ENCODE assay signal across 14 cellular contexts in genomic region chr7:1842321-1843221, GRCh38.
A peak's percentile ranks its signal among the peaks of the same experiment; 100 is the strongest.
DNase-seq lines count a peak whose midpoint lies in the region; ATAC-seq and TF ChIP-seq lines count a peak whose summit lies in the region.
"Had no signal": no experiment of that assay in that cellular context is flagged by ENCODE, and none has a peak within 500 bp of the region (broad histone marks: within the 10 kb centered on the region; RNA-seq: fewer than 3 reads in every experiment).

No MANE protein-coding gene starts in this region.

- no peaks in the 10 kb centered on the region for H3K27me3 ChIP-seq in AG04450 (ENCODE audit: control insufficient read depth, insufficient read depth, low read length)

- H3K4me3 ChIP-seq in AG04450 (ENCODE audit: low read depth, low read length) (no peak overlapping the region), foreskin fibroblast (ENCODE audit: low read depth in 1 of 2, low read length in 2 of 2) (no peak overlapping the region)

- CTCF ChIA-PET in AG04450 (lab: Charles Lee) = interaction anchor here (0.6 to 1.0 kb wide), 2 partner anchors 178 to 320 kb away, joined by 4 to 5 read pairs; no protein-coding TSS in a partner anchor

- POLR2A ChIA-PET in AG04450 (lab: Yijun Ruan, JAX) = no interaction called here

- H3K9me3 ChIP-seq in AG04450 (ENCODE audit: control insufficient read depth, insufficient read depth, low read length) = no peaks in the 10 kb centered on the region; the same call in 1 of the 2 replicates

- ATAC-seq in stimulated activated effector memory CD8-positive, alpha-beta T cell treated with anti-CD3 and anti-CD28 coated beads, Interleukin-12 subunit alpha, Interleukin-12 subunit beta, amount 100 ng/mL, for 72 hours = no peak
- ATAC-seq in GM21447 (IDR thresholded peaks at IDR 0.05; ENCODE audit: unreplicated experiment) (no peak), GM18873 (IDR thresholded peaks at IDR 0.05; ENCODE audit: low FRiP score, unreplicated experiment) (no peak)
- ATAC-seq: activated T-cell treated with anti-CD3 and anti-CD28 coated beads, Interleukin-2, amount 50 U/mL, for 4 hours had no signal

- H3K36me3 Mint-ChIP-seq in HFFc6 (ENCODE audit: low read depth) (peaks cover 7% of the 10 kb centered on the region; the same call in 1 of the 2 replicates), nephron progenitor cell (ENCODE audit: low read depth) (peaks cover 10% of the 10 kb centered on the region)
- H3K36me3 Mint-ChIP-seq in stimulated activated effector memory CD8-positive, alpha-beta T cell treated with anti-CD3 and anti-CD28 coated beads, Interleukin-12 subunit alpha, Interleukin-12 subunit beta, amount 100 ng/mL, for 72 hours = peaks cover 5% of the 10 kb centered on the region

- H3K27ac ChIP-seq in AG04450 (ENCODE audit: low read depth, low read length) = peak overlapping the region; percentile 31
- H3K27ac ChIP-seq: SK-N-MC had no signal

- H3K9me3 Mint-ChIP-seq in HFFc6 (no peaks in the 10 kb centered on the region), nephron progenitor cell (no peaks in the 10 kb centered on the region)
- no peaks in the 10 kb centered on the region for H3K9me3 Mint-ChIP-seq in stimulated activated effector memory CD8-positive, alpha-beta T cell treated with anti-CD3 and anti-CD28 coated beads, Interleukin-12 subunit alpha, Interleukin-12 subunit beta, amount 100 ng/mL, for 72 hours
- H3K9me3 Mint-ChIP-seq: activated T-cell treated with anti-CD3 and anti-CD28 coated beads, Interleukin-2, amount 50 U/mL, for 4 hours had no signal

- TF ChIP-seq CTCF in AG04450 (IDR thresholded peaks at IDR 0.05; ENCODE audit: low read depth, low read length) (no peak), HFFc6 (IDR thresholded peaks at IDR 0.05) (peak; percentile 38), foreskin fibroblast (IDR thresholded peaks at IDR 0.05; ENCODE audit: low read depth, low read length) (no peak), nephron progenitor cell (IDR thresholded peaks at IDR 0.05) (peak; percentile 34)

- peaks cover 32% of the 10 kb centered on the region for H3K4me1 Mint-ChIP-seq in HFFc6 (ENCODE audit: low read depth)
- peaks cover 62% of the 10 kb centered on the region for H3K4me1 Mint-ChIP-seq in nephron progenitor cell
- H3K4me1 Mint-ChIP-seq in stimulated activated effector memory CD8-positive, alpha-beta T cell treated with anti-CD3 and anti-CD28 coated beads, Interleukin-12 subunit alpha, Interleukin-12 subunit beta, amount 100 ng/mL, for 72 hours = peaks cover 13% of the 10 kb centered on the region

- no peak for DNase-seq in AG04450 (ENCODE audit: low read depth, low spot score)
- peak; percentile 3 for DNase-seq in HFFc6
- peak; percentile 71 to 90 for DNase-seq in foreskin fibroblast
- peak; percentile 61 for DNase-seq in nephron progenitor cell
- DNase-seq in stimulated activated effector memory CD8-positive, alpha-beta T cell treated with anti-CD3 and anti-CD28 coated beads, Interleukin-12 subunit alpha, Interleukin-12 subunit beta, amount 100 ng/mL, for 72 hours (ENCODE audit: low spot score in 2 of 2) = no peak
- no peak for DNase-seq in HK-2 (ENCODE audit: unreplicated experiment)
- DNase-seq: activated T-cell treated with anti-CD3 and anti-CD28 coated beads, Interleukin-2, amount 50 U/mL, for 4 hours; erythroblast; GDM1; stimulated activated CD4-positive, alpha-beta T cell treated with anti-CD3 and anti-CD28 coated beads, Interleukin-12 subunit alpha, Interleukin-12 subunit beta, amount 100 ng/mL, for 4 hours had no signal

- H3K4me3 Mint-ChIP-seq in HFFc6 (peak overlapping the region; percentile 84; the same call in 1 of the 2 replicates), nephron progenitor cell (peak overlapping the region; percentile 60)
- no peak overlapping the region for H3K4me3 Mint-ChIP-seq in stimulated activated effector memory CD8-positive, alpha-beta T cell treated with anti-CD3 and anti-CD28 coated beads, Interleukin-12 subunit alpha, Interleukin-12 subunit beta, amount 100 ng/mL, for 72 hours
- H3K4me3 Mint-ChIP-seq: activated T-cell treated with anti-CD3 and anti-CD28 coated beads, Interleukin-2, amount 50 U/mL, for 4 hours; B cell had no signal

- peak overlapping the region; percentile 99 for H3K27ac Mint-ChIP-seq in HFFc6
- peak overlapping the region; percentile 96 for H3K27ac Mint-ChIP-seq in nephron progenitor cell
- H3K27ac Mint-ChIP-seq in stimulated activated effector memory CD8-positive, alpha-beta T cell treated with anti-CD3 and anti-CD28 coated beads, Interleukin-12 subunit alpha, Interleukin-12 subunit beta, amount 100 ng/mL, for 72 hours = no peak overlapping the region
- H3K27ac Mint-ChIP-seq: B cell had no signal

- H3K27me3 Mint-ChIP-seq in HFFc6 (ENCODE audit: insufficient read depth) (peaks cover 3% of the 10 kb centered on the region; the same call in 1 of the 2 replicates), nephron progenitor cell (ENCODE audit: low read depth, poor library complexity) (no peaks in the 10 kb centered on the region)
- H3K27me3 Mint-ChIP-seq: B cell had no signal

Comparison
In these comparisons a context has a peak if more than half of its experiments do, and no peak if none do; other contexts are left out.
1. DNase-seq: peak in HFFc6 (single experiment), foreskin fibroblast (2 of 2) and nephron progenitor cell (single experiment); none in AG04450 (single experiment), stimulated activated effector memory CD8-positive, alpha-beta T cell treated with anti-CD3 and anti-CD28 coated beads, Interleukin-12 subunit alpha, Interleukin-12 subunit beta, amount 100 ng/mL, for 72 hours (0 of 2) and HK-2 (single experiment).
2. CTCF ChIP-seq: peak in HFFc6 (single experiment) and nephron progenitor cell (single experiment); none in AG04450 (single experiment) and foreskin fibroblast (single experiment).